ENCODE assay signal across 18 cellular contexts in the genomic region with DNA sequence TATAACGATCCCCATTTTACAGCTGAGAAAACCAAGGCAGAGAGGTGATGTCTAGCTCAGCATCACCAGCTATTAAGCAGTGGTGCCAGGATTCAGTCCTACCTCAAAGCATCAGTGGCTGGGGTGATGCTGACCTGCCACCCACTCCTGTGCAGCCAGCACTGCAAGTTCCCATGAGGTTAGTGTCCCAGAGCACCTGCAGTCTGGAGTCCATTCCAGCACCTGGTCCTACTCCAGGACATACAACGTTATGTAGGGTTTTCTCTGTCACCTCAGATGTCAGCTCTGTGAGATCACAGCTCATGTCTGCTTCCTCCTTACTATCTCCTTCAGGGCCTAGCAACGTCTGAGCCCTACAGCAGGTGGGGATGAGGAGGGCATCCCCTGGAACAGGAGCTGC.
DNase-seq lines count a peak whose midpoint lies in the region; ATAC-seq, FAIRE-seq and TF ChIP-seq lines count a peak whose summit lies in the region.
"Had no signal": no experiment of that assay in that cellular context is flagged by ENCODE, and none has a peak within 500 bp of the region (broad histone marks: within the 10 kb centered on the region; RNA-seq: fewer than 3 reads in every experiment).

No MANE protein-coding gene starts in this region.

- DNase-seq in stimulated activated naive CD8-positive, alpha-beta T cell treated with anti-CD3 and anti-CD28 coated beads, Interleukin-15, Interleukin-2, amounts not matched to agents 100 U/mL and 50 U/mL, for 24 hours: no peak
- DNase-seq in stimulated activated naive CD8-positive, alpha-beta T cell treated with anti-CD3 and anti-CD28 coated beads, Interleukin-15, amount 100 ng/mL, for 72 hours: no peak
- DNase-seq in iPS-NIHi7 (ENCODE audit: extremely low spot score) (peak; percentile 4), progenitor cell of endocrine pancreas (ENCODE audit: low spot score, unreplicated experiment) (peak; percentile 3), GM12892 (ENCODE audit: insufficient read length) (no peak), NCI-H2171 treated with DMSO at 0.1 percent for 48 hours (lab: John Stamatoyannopoulos, UW) (no peak)
- DNase-seq: ACHN; Calu3; CD4-positive, alpha-beta T cell; MG63; NCI-H1092 treated with DMSO at 0.1 percent for 48 hours; NCI-H1694; NCI-H2107; NCI-H345; NCI-H526 treated with DMSO at 0.1 percent for 48 hours had no signal

- no peaks in the 10 kb centered on the region for H3K27me3 Mint-ChIP-seq in stimulated activated naive CD8-positive, alpha-beta T cell treated with anti-CD3 and anti-CD28 coated beads, Interleukin-15, amount 100 ng/mL, for 72 hours
- peaks cover 34% of the 10 kb centered on the region for H3K27me3 Mint-ChIP-seq in progenitor cell of endocrine pancreas
- H3K27me3 Mint-ChIP-seq: CD4-positive, alpha-beta T cell had no signal

- H3K4me1 Mint-ChIP-seq in stimulated activated naive CD8-positive, alpha-beta T cell treated with anti-CD3 and anti-CD28 coated beads, Interleukin-15, amount 100 ng/mL, for 72 hours: peaks cover 2% of the 10 kb centered on the region
- H3K4me1 Mint-ChIP-seq in progenitor cell of endocrine pancreas (ENCODE audit: low read depth): peaks cover 4% of the 10 kb centered on the region
- H3K4me1 Mint-ChIP-seq: B cell had no signal

- H3K4me3 Mint-ChIP-seq in stimulated activated naive CD8-positive, alpha-beta T cell treated with anti-CD3 and anti-CD28 coated beads, Interleukin-15, amount 100 ng/mL, for 72 hours: no peak overlapping the region
- H3K4me3 Mint-ChIP-seq in progenitor cell of endocrine pancreas (ENCODE audit: low read depth): no peak overlapping the region
- H3K4me3 Mint-ChIP-seq: B cell; CD4-positive, alpha-beta T cell had no signal

- H3K36me3 Mint-ChIP-seq in progenitor cell of endocrine pancreas (ENCODE audit: insufficient read depth): no peaks in the 10 kb centered on the region

- no peak for TF ChIP-seq POLR2A in GM12892 (IDR thresholded peaks at IDR 0.05; ENCODE audit: low read depth, low read length)

- H3K9me3 Mint-ChIP-seq in stimulated activated naive CD8-positive, alpha-beta T cell treated with anti-CD3 and anti-CD28 coated beads, Interleukin-15, amount 100 ng/mL, for 72 hours: no peaks in the 10 kb centered on the region
- no peaks in the 10 kb centered on the region for H3K9me3 Mint-ChIP-seq in progenitor cell of endocrine pancreas (ENCODE audit: low read depth)
- H3K9me3 Mint-ChIP-seq: CD4-positive, alpha-beta T cell had no signal

- no peak for FAIRE-seq in GM12892 (lab: Jason Lieb, UNC)
- FAIRE-seq: H54 had no signal

- H3K27ac Mint-ChIP-seq in stimulated activated naive CD8-positive, alpha-beta T cell treated with anti-CD3 and anti-CD28 coated beads, Interleukin-15, amount 100 ng/mL, for 72 hours: no peak overlapping the region
- no peak overlapping the region for H3K27ac Mint-ChIP-seq in progenitor cell of endocrine pancreas
- H3K27ac Mint-ChIP-seq: B cell; CD4-positive, alpha-beta T cell had no signal

- peak; percentile 42 for ATAC-seq in stimulated activated naive CD8-positive, alpha-beta T cell treated with anti-CD3 and anti-CD28 coated beads, Interleukin-15, Interleukin-2, amounts not matched to agents 100 U/mL and 50 U/mL, for 24 hours
- ATAC-seq in stimulated activated naive CD8-positive, alpha-beta T cell treated with anti-CD3 and anti-CD28 coated beads, Interleukin-15, amount 100 ng/mL, for 72 hours: no peak
- ATAC-seq in GM18861 (IDR thresholded peaks at IDR 0.05; ENCODE audit: unreplicated experiment): no peak

- no peak for TF ChIP-seq CTCF in progenitor cell of endocrine pancreas (IDR thresholded peaks at IDR 0.05; ENCODE audit: unreplicated experiment)

Comparison
In these comparisons a context has a peak if more than half of its experiments do, and no peak if none do; other contexts are left out.
1. DNase-seq: peak in iPS-NIHi7 (single experiment) and progenitor cell of endocrine pancreas (single experiment); none in stimulated activated naive CD8-positive, alpha-beta T cell treated with anti-CD3 and anti-CD28 coated beads, Interleukin-15, Interleukin-2, amounts not matched to agents 100 U/mL and 50 U/mL, for 24 hours (single experiment), stimulated activated naive CD8-positive, alpha-beta T cell treated with anti-CD3 and anti-CD28 coated beads, Interleukin-15, amount 100 ng/mL, for 72 hours (0 of 2), GM12892 (single experiment) and NCI-H2171 treated with DMSO at 0.1 percent for 48 hours (single experiment).